In genomic region chr9:10843151-10843550, GRCh38 we compare ENCODE assay signal across 29 cellular contexts.
"Had no signal": no experiment of that assay in that cellular context is flagged by ENCODE, and none has a peak within 500 bp of the region (broad histone marks: within the 10 kb centered on the region; RNA-seq: fewer than 3 reads in every experiment).

No MANE protein-coding gene starts in this region.

- H3K27me3 ChIP-seq: breast epithelium, esophagus squamous epithelium, heart right ventricle, pancreas, thyroid gland, upper lobe of left lung, vagina had no signal

- DNase-seq: activated CD4-positive, alpha-beta memory T cell treated with anti-CD3 and anti-CD28 coated beads for 36 hours; activated CD4-positive, alpha-beta T cell treated with anti-CD3 and anti-CD28 coated beads, Interleukin-2, amount 10 ng/mL, durations not matched to agents 24 days and 14 days; activated CD4-positive, CD25-positive, alpha-beta regulatory T cell treated with anti-CD3 and anti-CD28 coated beads, Interleukin-2, amount 50 U/mL, for 72 hours; activated CD8-positive, alpha-beta memory T cell treated with anti-CD3 and anti-CD28 coated beads, Interleukin-2, amount 50 U/mL, for 4 hours; activated gamma-delta T cell; activated naive CD4-positive, alpha-beta T cell treated with anti-CD3 and anti-CD28 coated beads, Interleukin-2, amount 10 ng/mL, durations not matched to agents 7 days and 5 days; activated T-cell treated with anti-CD3 and anti-CD28 coated beads, Interleukin-2, amount 50 U/mL, for 1 hour; dermis blood vessel endothelial cell; effector CD8-positive, alpha-beta T cell; esophagus squamous epithelium; foreskin melanocyte; heart right ventricle; naive B cell; nephron progenitor cell; pancreas; retina; stimulated activated CD4-positive, alpha-beta T cell treated with anti-CD3 and anti-CD28 coated beads, Interleukin-1b, Interleukin-23, amount 100 ng/mL, for 48 hours; stimulated activated CD4-positive, alpha-beta T cell treated with anti-CD3 and anti-CD28 coated beads, Interleukin-4, amount 100 ng/mL, for 4 hours; stimulated activated CD8-positive, alpha-beta memory T cell treated with anti-CD3 and anti-CD28 coated beads, Interleukin-4, amount 100 ng/mL, for 48 hours; stimulated activated naive CD8-positive, alpha-beta T cell treated with anti-CD3 and anti-CD28 coated beads, Interleukin-15, amount 100 ng/mL, for 72 hours; substantia nigra; T1000; thyroid gland; upper lobe of left lung had no signal

- H3K36me3 ChIP-seq: breast epithelium, esophagus squamous epithelium, heart right ventricle, pancreas, prostate gland, thyroid gland, upper lobe of left lung, vagina had no signal

- H3K9me3 ChIP-seq: breast epithelium, esophagus squamous epithelium, pancreas, prostate gland, thyroid gland, vagina had no signal

- H3K4me1 ChIP-seq: breast epithelium, esophagus squamous epithelium, heart right ventricle, pancreas, prostate gland, thyroid gland, upper lobe of left lung, vagina had no signal

- H3K27ac ChIP-seq: breast epithelium, epithelial cell of prostate, esophagus squamous epithelium, heart right ventricle, pancreas, prostate gland, thyroid gland, upper lobe of left lung, vagina had no signal

- H3K4me3 ChIP-seq: breast epithelium, esophagus squamous epithelium, heart right ventricle, pancreas, prostate gland, smooth muscle cell, thyroid gland, upper lobe of left lung, vagina had no signal
